In the genomic region with DNA sequence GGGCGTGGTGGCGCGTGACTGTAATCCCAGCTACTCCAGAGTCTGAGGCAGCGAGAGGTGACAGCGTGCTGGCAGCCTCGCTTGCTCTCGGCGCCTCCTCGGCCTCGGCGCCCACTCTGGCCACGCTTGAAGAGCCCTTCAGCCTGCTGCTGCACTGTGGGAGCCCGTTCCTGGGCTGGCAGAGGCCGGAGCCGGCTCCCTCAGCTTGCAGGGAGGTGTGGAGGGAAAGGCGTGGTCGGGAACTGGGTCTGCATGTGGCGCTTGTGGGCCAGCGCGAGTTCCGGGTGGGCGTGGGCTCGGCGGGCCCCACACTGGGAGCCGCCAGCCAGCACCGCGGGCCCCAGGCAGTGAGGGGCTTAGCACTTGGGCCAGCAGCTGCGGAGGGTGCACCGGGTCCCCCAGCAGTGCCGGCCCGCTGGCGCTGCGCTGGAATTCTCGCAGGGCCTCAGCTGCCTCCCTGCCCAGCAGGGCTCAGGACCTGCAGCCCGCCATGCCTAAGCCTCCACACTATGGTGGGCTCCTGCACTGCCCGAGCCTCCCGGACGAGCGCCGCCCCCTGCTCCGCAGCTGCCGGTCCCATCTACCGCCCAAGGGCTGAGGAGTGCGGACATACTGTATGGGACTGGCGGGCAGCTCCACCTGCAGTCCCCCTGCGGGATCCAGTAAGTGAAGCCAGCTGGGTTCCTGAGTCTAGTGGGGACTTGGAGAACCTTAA, we compare ENCODE assay signal across 17 cellular contexts.
DNase-seq lines count a peak whose midpoint lies in the region; ATAC-seq and TF ChIP-seq lines count a peak whose summit lies in the region.
"Had no signal": no experiment of that assay in that cellular context is flagged by ENCODE, and none has a peak within 500 bp of the region (broad histone marks: within the 10 kb centered on the region; RNA-seq: fewer than 3 reads in every experiment).

No MANE protein-coding gene starts in this region.

- H3K27me3 ChIP-seq in lower lobe of right lung (ENCODE audit: low read depth), result no peaks in the 10 kb centered on the region

- H3K27ac Mint-ChIP-seq in stimulated activated memory B cell treated with anti-CD40 and anti-IgM and Interleukin-4, amounts not matched to agents 10 μg/mL and 1 μg/mL and 100 μg/mL, for 72 hours, result no peak overlapping the region
- H3K27ac Mint-ChIP-seq: CD14-positive monocyte; CD8-positive, alpha-beta T cell; IgD-negative memory B cell had no signal

- H3K4me1 Mint-ChIP-seq in stimulated activated memory B cell treated with anti-CD40 and anti-IgM and Interleukin-4, amounts not matched to agents 10 μg/mL and 1 μg/mL and 100 μg/mL, for 72 hours, result no peaks in the 10 kb centered on the region
- H3K4me1 Mint-ChIP-seq: CD14-positive monocyte, IgD-negative memory B cell had no signal

- no peak overlapping the region for H3K27ac ChIP-seq in lower lobe of right lung
- H3K27ac ChIP-seq: 22Rv1, GM23248 had no signal

- peak; percentile 11 for ATAC-seq in left ventricle myocardium superior
- ATAC-seq in Right ventricle myocardium superior (ENCODE audit: poor library complexity), result no peak
- peak; percentile 21 to 43 for ATAC-seq in lower lobe of right lung
- ATAC-seq in stimulated activated memory B cell treated with anti-CD40 and anti-IgM and Interleukin-4, amounts not matched to agents 10 μg/mL and 1 μg/mL and 100 μg/mL, for 72 hours, result peak; percentile 41
- ATAC-seq in GM21447 (IDR thresholded peaks at IDR 0.05; ENCODE audit: unreplicated experiment), result no peak
- ATAC-seq in HG02981 (IDR thresholded peaks at IDR 0.05; ENCODE audit: unreplicated experiment), result no peak
- ATAC-seq: CD8-positive, alpha-beta T cell had no signal

- H3K27me3 Mint-ChIP-seq in stimulated activated memory B cell treated with anti-CD40 and anti-IgM and Interleukin-4, amounts not matched to agents 10 μg/mL and 1 μg/mL and 100 μg/mL, for 72 hours, result no peaks in the 10 kb centered on the region
- H3K27me3 Mint-ChIP-seq: IgD-negative memory B cell had no signal

- DNase-seq in left ventricle myocardium superior, result no peak
- DNase-seq in Right ventricle myocardium superior, result no peak
- no peak for DNase-seq in lower lobe of right lung
- no peak for DNase-seq in stimulated activated CD4-positive, alpha-beta T cell treated with anti-CD3 and anti-CD28 coated beads, Interleukin-15, amount 100 ng/mL, for 24 hours
- DNase-seq in activated naive CD4-positive, alpha-beta T cell (lab: John Stamatoyannopoulos, UW), result no peak
- DNase-seq: CD8-positive, alpha-beta T cell; COR-L47; DMS153; DMS79 treated with DMSO at 0.1 percent for 48 hours; GF-D8; GM23248 had no signal

- TF ChIP-seq CTCF in lower lobe of right lung (IDR thresholded peaks at IDR 0.05), result no peak

- H3K9me3 Mint-ChIP-seq in stimulated activated memory B cell treated with anti-CD40 and anti-IgM and Interleukin-4, amounts not matched to agents 10 μg/mL and 1 μg/mL and 100 μg/mL, for 72 hours, result peaks cover 12% of the 10 kb centered on the region

- no peaks in the 10 kb centered on the region for H3K4me1 ChIP-seq in lower lobe of right lung

- intact Hi-C loops in left ventricle myocardium superior (cut with micrococcal nuclease), result no loop called here
- intact Hi-C loops in Right ventricle myocardium superior (cut with DNase I), result no loop called here
- intact Hi-C loops in lower lobe of right lung (cut with DNase I), result no loop called here

- H3K4me3 Mint-ChIP-seq in stimulated activated memory B cell treated with anti-CD40 and anti-IgM and Interleukin-4, amounts not matched to agents 10 μg/mL and 1 μg/mL and 100 μg/mL, for 72 hours, result no peak overlapping the region
- H3K4me3 Mint-ChIP-seq: CD14-positive monocyte; CD8-positive, alpha-beta T cell had no signal

- H3K9me3 ChIP-seq in lower lobe of right lung, result no peaks in the 10 kb centered on the region

- no peak overlapping the region for H3K4me3 ChIP-seq in lower lobe of right lung
- H3K4me3 ChIP-seq: GM23248 had no signal

- no peaks in the 10 kb centered on the region for H3K36me3 Mint-ChIP-seq in stimulated activated memory B cell treated with anti-CD40 and anti-IgM and Interleukin-4, amounts not matched to agents 10 μg/mL and 1 μg/mL and 100 μg/mL, for 72 hours
- H3K36me3 Mint-ChIP-seq: CD14-positive monocyte; CD8-positive, alpha-beta T cell; IgD-negative memory B cell had no signal

- H3K36me3 ChIP-seq in lower lobe of right lung, result no peaks in the 10 kb centered on the region

Comparison
In these comparisons a context has a peak if more than half of its experiments do, and no peak if none do; other contexts are left out.
1. ATAC-seq: peak in left ventricle myocardium superior (single experiment), lower lobe of right lung (2 of 2) and stimulated activated memory B cell treated with anti-CD40 and anti-IgM and Interleukin-4, amounts not matched to agents 10 μg/mL and 1 μg/mL and 100 μg/mL, for 72 hours (single experiment); none in Right ventricle myocardium superior (single experiment), GM21447 (single experiment) and HG02981 (single experiment).